Comparison of ENCODE assay signal across 2 cellular contexts in genomic region chr1:3430820-3431219, GRCh38.
TF ChIP-seq lines count a peak whose summit lies in the region.

No MANE protein-coding gene starts in this region.

TF ChIP-seq in K562, 482 proteins besides CTCF, POLR2A, EP300 and RAD21:
- no peak for TF ChIP-seq E2F1 (CRISPR knock-in tag; IDR thresholded peaks at IDR 0.05)
- TF ChIP-seq SAFB (IDR thresholded peaks at IDR 0.05; ENCODE audit: borderline replicate concordance, low read depth, low read length) = peak; percentile 8; the same call in 1 of the 2 replicates
- peak; percentile 78 for TF ChIP-seq ZNF263 (CRISPR knock-in tag; IDR thresholded peaks at IDR 0.05; ENCODE audit: borderline replicate concordance)
- no peak for TF ChIP-seq MTA3 (IDR thresholded peaks at IDR 0.05; ENCODE audit: borderline replicate concordance)
TF ChIP-seq in K562: peak in this region for 2.

TF ChIP-seq in HepG2, 621 proteins besides CTCF, POLR2A, EP300 and RAD21:
- TF ChIP-seq ZNF235 (CRISPR knock-in tag; IDR thresholded peaks at IDR 0.05; ENCODE audit: borderline replicate concordance) (no peak), ZKSCAN8 (CRISPR knock-in tag; IDR thresholded peaks at IDR 0.05; ENCODE audit: borderline replicate concordance) (no peak), ZNF572 (CRISPR knock-in tag; IDR thresholded peaks at IDR 0.05) (no peak), SIN3B (IDR thresholded peaks at IDR 0.05; ENCODE audit: low read length) (no peak), ZBTB7A (CRISPR knock-in tag; IDR thresholded peaks at IDR 0.05) (0 out of 2 replicates have a peak, but pooled peaks have one; percentile 7), CEBPG (CRISPR knock-in tag; IDR thresholded peaks at IDR 0.05) (no peak)
- TF ChIP-seq, protein P1, sequence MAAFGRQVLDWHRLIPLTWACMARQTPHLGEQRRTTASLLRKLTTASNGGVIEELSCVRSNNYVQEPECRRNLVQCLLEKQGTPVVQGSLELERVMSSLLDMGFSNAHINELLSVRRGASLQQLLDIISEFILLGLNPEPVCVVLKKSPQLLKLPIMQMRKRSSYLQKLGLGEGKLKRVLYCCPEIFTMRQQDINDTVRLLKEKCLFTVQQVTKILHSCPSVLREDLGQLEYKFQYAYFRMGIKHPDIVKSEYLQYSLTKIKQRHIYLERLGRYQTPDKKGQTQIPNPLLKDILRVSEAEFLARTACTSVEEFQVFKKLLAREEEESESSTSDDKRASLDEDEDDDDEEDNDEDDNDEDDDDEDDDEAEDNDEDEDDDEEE (CRISPR knock-in tag; IDR thresholded peaks at IDR 0.05) = no peak
- TF ChIP-seq, protein P2, sequence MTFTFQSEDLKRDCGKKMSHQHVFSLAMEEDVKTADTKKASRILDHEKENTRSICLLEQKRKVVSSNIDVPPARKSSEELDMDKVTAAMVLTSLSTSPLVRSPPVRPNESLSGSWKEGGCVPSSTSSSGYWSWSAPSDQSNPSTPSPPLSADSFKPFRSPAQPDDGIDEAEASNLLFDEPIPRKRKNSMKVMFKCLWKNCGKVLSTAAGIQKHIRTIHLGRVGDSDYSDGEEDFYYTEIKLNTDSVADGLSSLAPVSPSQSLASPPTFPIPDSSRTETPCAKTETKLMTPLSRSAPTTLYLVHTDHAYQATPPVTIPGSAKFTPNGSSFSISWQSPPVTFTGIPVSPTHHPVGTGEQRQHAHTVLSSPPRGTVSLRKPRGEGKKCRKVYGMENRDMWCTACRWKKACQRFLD (CRISPR knock-in tag; IDR thresholded peaks at IDR 0.05; ENCODE audit: borderline replicate concordance) = no peak
